In the genomic region with DNA sequence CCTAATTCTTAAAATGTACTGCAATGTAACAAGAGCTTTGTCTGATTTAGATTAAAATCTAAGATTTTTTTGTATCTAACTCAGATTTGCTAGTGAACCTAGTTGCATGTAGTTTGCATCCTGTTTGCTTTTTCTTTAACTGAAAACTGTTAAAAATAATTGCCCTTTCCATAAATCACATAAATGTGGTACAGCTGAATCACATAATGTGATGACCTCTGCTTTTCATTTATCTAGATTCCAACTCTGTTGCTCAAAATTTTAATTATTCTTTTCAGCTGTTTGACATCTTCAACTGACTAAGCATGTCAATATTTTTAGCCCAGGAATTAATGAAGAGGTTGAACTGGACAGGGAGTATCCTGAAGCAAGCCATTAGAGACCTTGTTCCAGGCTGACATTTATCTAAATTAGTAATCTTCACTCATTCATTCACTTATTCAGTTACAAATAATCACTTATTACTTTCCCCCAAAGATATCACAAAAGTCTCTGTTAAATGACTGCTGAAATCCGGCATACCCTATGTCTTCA, we compare ENCODE assay signal across 20 cellular contexts.
DNase-seq lines count a peak whose midpoint lies in the region; ATAC-seq and TF ChIP-seq lines count a peak whose summit lies in the region.
"Had no signal": no experiment of that assay in that cellular context is flagged by ENCODE, and none has a peak within 500 bp of the region (broad histone marks: within the 10 kb centered on the region; RNA-seq: fewer than 3 reads in every experiment).

No MANE protein-coding gene starts in this region.

- DNase-seq in EL: peak; percentile 1
- no peak for DNase-seq in Karpas-422
- DNase-seq in osteoblast (ENCODE audit: insufficient read length, low spot score, missing footprints): peak; percentile 45
- DNase-seq: C1 segment of cervical spinal cord; Calu3; CD8-positive, alpha-beta memory T cell; GF-D8; NCI-H1105 treated with DMSO at 0.1 percent for 48 hours; NCI-H2081; NCI-H2171; NCI-H524 treated with DMSO at 0.1 percent for 48 hours; NCI-H82; OCI-M1; SHP77 had no signal

- no peaks in the 10 kb centered on the region for H3K36me3 ChIP-seq in Karpas-422 (ENCODE audit: insufficient read depth, low read length)
- no peaks in the 10 kb centered on the region for H3K36me3 ChIP-seq in osteoblast (ENCODE audit: insufficient read depth, low read length)

- H4K20me1 ChIP-seq in Karpas-422 (ENCODE audit: insufficient read depth, low read depth, low read length): no peaks in the 10 kb centered on the region
- H4K20me1 ChIP-seq in osteoblast (ENCODE audit: insufficient read depth, low read length): peaks cover 3% of the 10 kb centered on the region

- no peak overlapping the region for H3K9ac ChIP-seq in Karpas-422 (ENCODE audit: low read length)

- H3K4me1 ChIP-seq in Karpas-422 (ENCODE audit: low read length) (peaks cover 6% of the 10 kb centered on the region; the same call in 1 of the 2 replicates), osteoblast (ENCODE audit: insufficient read depth, low read length) (no peaks in the 10 kb centered on the region)

- H3K4me2 ChIP-seq in Karpas-422 (ENCODE audit: low read depth, low read length, poor library complexity, severe bottlenecking) (no peak overlapping the region), osteoblast (ENCODE audit: insufficient read depth, low read length) (no peak overlapping the region)

- no peaks in the 10 kb centered on the region for H3K9me2 ChIP-seq in Karpas-422 (replicated peaks; ENCODE audit: insufficient read depth, low read length)

- H2AFZ ChIP-seq in Karpas-422 (ENCODE audit: low read length): no peak overlapping the region
- no peak overlapping the region for H2AFZ ChIP-seq in osteoblast (ENCODE audit: low read length)

- H3K27ac ChIP-seq in Karpas-422 (ENCODE audit: low read length): peak overlapping the region; percentile 1; the same call in 1 of the 2 replicates
- H3K27ac ChIP-seq in osteoblast (ENCODE audit: low read depth, low read length): no peak overlapping the region

- H3K9me3 ChIP-seq in Karpas-422 (ENCODE audit: low read length) (no peaks in the 10 kb centered on the region), osteoblast (ENCODE audit: low read depth, low read length) (no peaks in the 10 kb centered on the region)

- no peak for TF ChIP-seq CTCF in osteoblast (IDR thresholded peaks at IDR 0.05; ENCODE audit: extremely low read depth, low read depth, low read length)

- H3K4me3 ChIP-seq in Karpas-422 (ENCODE audit: low read length) (no peak overlapping the region), osteoblast (ENCODE audit: insufficient read depth, low read length) (no peak overlapping the region)
- H3K4me3 ChIP-seq: GM12878 had no signal

- no peaks in the 10 kb centered on the region for H3K27me3 ChIP-seq in Karpas-422 (ENCODE audit: low read length)
- H3K27me3 ChIP-seq in osteoblast (ENCODE audit: insufficient read depth, low read length): no peaks in the 10 kb centered on the region

- ATAC-seq in SK-N-SH treated with all-trans-retinoic acid at 6 μM for 48 hours (peak; percentile 53), GM18858 (IDR thresholded peaks at IDR 0.05; ENCODE audit: unreplicated experiment) (no peak), GM21515 (IDR thresholded peaks at IDR 0.05; ENCODE audit: unreplicated experiment) (no peak), HG02981 (IDR thresholded peaks at IDR 0.05; ENCODE audit: unreplicated experiment) (no peak), GM21423 (IDR thresholded peaks at IDR 0.05; ENCODE audit: unreplicated experiment) (no peak)
- ATAC-seq: GM12878 had no signal

- H3K79me2 ChIP-seq in Karpas-422 (ENCODE audit: low read length) (peaks cover 71% of the 10 kb centered on the region), osteoblast (ENCODE audit: insufficient read depth, low read length) (no peaks in the 10 kb centered on the region)

TF ChIP-seq in SK-N-SH treated with all-trans-retinoic acid at 6 μM for 48 hours, 23 proteins besides CTCF, POLR2A, EP300 and RAD21 (continues in another document):
- TF ChIP-seq, protein P1, sequence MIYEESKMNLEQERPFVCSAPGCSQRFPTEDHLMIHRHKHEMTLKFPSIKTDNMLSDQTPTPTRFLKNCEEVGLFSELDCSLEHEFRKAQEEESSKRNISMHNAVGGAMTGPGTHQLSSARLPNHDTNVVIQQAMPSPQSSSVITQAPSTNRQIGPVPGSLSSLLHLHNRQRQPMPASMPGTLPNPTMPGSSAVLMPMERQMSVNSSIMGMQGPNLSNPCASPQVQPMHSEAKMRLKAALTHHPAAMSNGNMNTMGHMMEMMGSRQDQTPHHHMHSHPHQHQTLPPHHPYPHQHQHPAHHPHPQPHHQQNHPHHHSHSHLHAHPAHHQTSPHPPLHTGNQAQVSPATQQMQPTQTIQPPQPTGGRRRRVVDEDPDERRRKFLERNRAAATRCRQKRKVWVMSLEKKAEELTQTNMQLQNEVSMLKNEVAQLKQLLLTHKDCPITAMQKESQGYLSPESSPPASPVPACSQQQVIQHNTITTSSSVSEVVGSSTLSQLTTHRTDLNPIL (CRISPR knock-in tag; IDR thresholded peaks at IDR 0.05; ENCODE audit: low read depth): no peak
- TF ChIP-seq PPARA (CRISPR knock-in tag; IDR thresholded peaks at IDR 0.05; ENCODE audit: borderline replicate concordance) (no peak), TCF4 (CRISPR knock-in tag; IDR thresholded peaks at IDR 0.05; ENCODE audit: borderline replicate concordance) (no peak), OSR1 (CRISPR knock-in tag; IDR thresholded peaks at IDR 0.05) (no peak), ZFP3 (CRISPR knock-in tag; IDR thresholded peaks at IDR 0.05) (no peak), ARNTL (CRISPR knock-in tag; IDR thresholded peaks at IDR 0.05; ENCODE audit: borderline replicate concordance, low read depth) (no peak), GLIS3 (CRISPR knock-in tag; IDR thresholded peaks at IDR 0.05) (no peak), ZNF8 (CRISPR knock-in tag; IDR thresholded peaks at IDR 0.05) (no peak), ZC3H10 (CRISPR knock-in tag; IDR thresholded peaks at IDR 0.05) (no peak), BACH2 (CRISPR knock-in tag; IDR thresholded peaks at IDR 0.05; ENCODE audit: borderline replicate concordance) (no peak), ESRRG (CRISPR knock-in tag; IDR thresholded peaks at IDR 0.05) (no peak), ZNF70 (CRISPR knock-in tag; IDR thresholded peaks at IDR 0.05) (no peak), ZNF565 (CRISPR knock-in tag; conservative IDR thresholded peaks at IDR 0.05; ENCODE audit: low read depth) (no peak), ISL1 (CRISPR knock-in tag; IDR thresholded peaks at IDR 0.05) (no peak), CSRNP3 (CRISPR knock-in tag; IDR thresholded peaks at IDR 0.05) (no peak)
- TF ChIP-seq, protein P2, sequence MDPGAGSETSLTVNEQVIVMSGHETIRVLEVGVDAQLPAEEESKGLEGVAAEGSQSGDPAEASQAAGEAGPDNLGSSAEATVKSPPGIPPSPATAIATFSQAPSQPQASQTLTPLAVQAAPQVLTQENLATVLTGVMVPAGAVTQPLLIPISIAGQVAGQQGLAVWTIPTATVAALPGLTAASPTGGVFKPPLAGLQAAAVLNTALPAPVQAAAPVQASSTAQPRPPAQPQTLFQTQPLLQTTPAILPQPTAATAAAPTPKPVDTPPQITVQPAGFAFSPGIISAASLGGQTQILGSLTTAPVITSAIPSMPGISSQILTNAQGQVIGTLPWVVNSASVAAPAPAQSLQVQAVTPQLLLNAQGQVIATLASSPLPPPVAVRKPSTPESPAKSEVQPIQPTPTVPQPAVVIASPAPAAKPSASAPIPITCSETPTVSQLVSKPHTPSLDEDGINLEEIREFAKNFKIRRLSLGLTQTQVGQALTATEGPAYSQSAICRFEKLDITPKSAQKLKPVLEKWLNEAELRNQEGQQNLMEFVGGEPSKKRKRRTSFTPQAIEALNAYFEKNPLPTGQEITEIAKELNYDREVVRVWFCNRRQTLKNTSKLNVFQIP (CRISPR knock-in tag; IDR thresholded peaks at IDR 0.05; ENCODE audit: borderline replicate concordance, low read depth): no peak
- TF ChIP-seq, protein P3, sequence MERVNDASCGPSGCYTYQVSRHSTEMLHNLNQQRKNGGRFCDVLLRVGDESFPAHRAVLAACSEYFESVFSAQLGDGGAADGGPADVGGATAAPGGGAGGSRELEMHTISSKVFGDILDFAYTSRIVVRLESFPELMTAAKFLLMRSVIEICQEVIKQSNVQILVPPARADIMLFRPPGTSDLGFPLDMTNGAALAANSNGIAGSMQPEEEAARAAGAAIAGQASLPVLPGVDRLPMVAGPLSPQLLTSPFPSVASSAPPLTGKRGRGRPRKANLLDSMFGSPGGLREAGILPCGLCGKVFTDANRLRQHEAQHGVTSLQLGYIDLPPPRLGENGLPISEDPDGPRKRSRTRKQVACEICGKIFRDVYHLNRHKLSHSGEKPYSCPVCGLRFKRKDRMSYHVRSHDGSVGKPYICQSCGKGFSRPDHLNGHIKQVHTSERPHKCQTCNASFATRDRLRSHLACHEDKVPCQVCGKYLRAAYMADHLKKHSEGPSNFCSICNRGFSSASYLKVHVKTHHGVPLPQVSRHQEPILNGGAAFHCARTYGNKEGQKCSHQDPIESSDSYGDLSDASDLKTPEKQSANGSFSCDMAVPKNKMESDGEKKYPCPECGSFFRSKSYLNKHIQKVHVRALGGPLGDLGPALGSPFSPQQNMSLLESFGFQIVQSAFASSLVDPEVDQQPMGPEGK (CRISPR knock-in tag; IDR thresholded peaks at IDR 0.05; ENCODE audit: borderline replicate concordance): no peak
